ENCODE assay signal across 16 cellular contexts in the genomic region with DNA sequence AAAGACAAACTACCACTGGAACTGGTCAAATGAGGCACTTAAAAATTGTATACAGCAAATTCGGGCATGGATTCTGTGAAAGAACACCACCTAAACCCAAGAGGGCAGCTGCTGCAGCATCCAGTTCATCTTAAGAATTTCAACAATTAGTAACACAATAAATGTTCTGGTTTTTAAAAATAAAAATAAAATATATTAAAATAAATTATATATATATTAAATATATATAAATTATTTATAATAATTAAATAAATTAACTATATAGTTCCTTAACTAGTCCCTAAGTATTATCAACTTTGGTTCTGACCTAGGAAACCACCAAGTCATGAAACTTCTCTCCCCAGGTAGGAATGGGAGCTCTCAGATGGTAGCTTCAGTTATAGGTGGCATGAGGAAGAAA. TPM values are rescaled to one million over a fixed set of nuclear protein-coding genes. Genes with fewer than 3 reads are reported as not detected.
DNase-seq lines count a peak whose midpoint lies in the region; ATAC-seq and TF ChIP-seq lines count a peak whose summit lies in the region.
"Had no signal": no experiment of that assay in that cellular context is flagged by ENCODE, and none has a peak within 500 bp of the region (broad histone marks: within the 10 kb centered on the region; RNA-seq: fewer than 3 reads in every experiment).

No MANE protein-coding gene starts in this region.

- TF ChIP-seq CTCF in WTC11 (IDR thresholded peaks at IDR 0.05) = no peak

- no peaks in the 10 kb centered on the region for H3K9me3 Mint-ChIP-seq in WTC11
- H3K9me3 Mint-ChIP-seq: CD14-positive monocyte; CD8-positive, alpha-beta memory T cell; HFFc6 had no signal

- no peak overlapping the region for H3K27ac Mint-ChIP-seq in WTC11
- H3K27ac Mint-ChIP-seq: HFFc6 had no signal

- CTCF ChIA-PET in WTC11 (lab: Charles Lee) = interaction anchor here (1.1 kb wide), 1 partner anchor 12 kb away, joined by 4 read pairs; no protein-coding TSS in a partner anchor

- no peak overlapping the region for H3K4me3 Mint-ChIP-seq in WTC11
- H3K4me3 Mint-ChIP-seq: CD14-positive monocyte, HFFc6 had no signal

- ATAC-seq in WTC11 = no peak
- no peak for ATAC-seq in GM19351 (IDR thresholded peaks at IDR 0.05; ENCODE audit: unreplicated experiment)

- H3K36me3 ChIP-seq in mucosa of rectum (ENCODE audit: control insufficient read depth in 2 of 2, insufficient read depth in 2 of 2, low read length in 2 of 2) = no peaks in the 10 kb centered on the region

- no peaks in the 10 kb centered on the region for H3K27me3 ChIP-seq in mucosa of rectum (ENCODE audit: control insufficient read depth in 2 of 2, insufficient read depth in 2 of 2, low read length in 2 of 2)

- no peak overlapping the region for H3K9ac ChIP-seq in mucosa of rectum (ENCODE audit: low read depth in 1 of 2, low read length in 2 of 2)

- no peaks in the 10 kb centered on the region for H3K36me3 Mint-ChIP-seq in WTC11
- H3K36me3 Mint-ChIP-seq: CD14-positive monocyte had no signal

- no peak overlapping the region for H3K4me3 ChIP-seq in mucosa of rectum (ENCODE audit: low read length in 2 of 2)

- peaks cover 25 to 31% of the 10 kb centered on the region in 2 donors for H3K4me1 ChIP-seq in mucosa of rectum (ENCODE audit: control insufficient read depth in 2 of 2, insufficient read depth in 2 of 2, low read length in 2 of 2)

- POLR2A ChIA-PET in WTC11 (lab: Charles Lee) = no interaction called here

- H3K4me1 Mint-ChIP-seq in WTC11 = peaks cover 26% of the 10 kb centered on the region

- H3K27ac ChIP-seq in caudate nucleus (ENCODE audit: low read depth, low read length) (peak overlapping the region; percentile 77), mucosa of rectum (ENCODE audit: low read depth in 2 of 2, low read length in 2 of 2) (peak overlapping the region; percentile 21 to 26)

- no peaks in the 10 kb centered on the region for H3K27me3 Mint-ChIP-seq in WTC11 (ENCODE audit: low read depth)
- H3K27me3 Mint-ChIP-seq: CD8-positive, alpha-beta memory T cell had no signal

- DNase-seq in WTC11 (ENCODE audit: low spot score) (no peak), caudate nucleus (lab: John Stamatoyannopoulos, UW) (no peak), middle frontal gyrus (ENCODE audit: extremely low spot score, low spot score) (no peak), NCI-H226 (no peak)
- DNase-seq: Caco-2; CD8-positive, alpha-beta memory T cell; DND-41; GDM1; HCEC 1CT; HFFc6 had no signal

- no peaks in the 10 kb centered on the region for H3K9me3 ChIP-seq in mucosa of rectum (ENCODE audit: control insufficient read depth in 2 of 2, low read length in 2 of 2)
- H3K9me3 ChIP-seq: Caco-2 had no signal

TF ChIP-seq in WTC11, 78 proteins besides CTCF, POLR2A, EP300 and RAD21:
- TF ChIP-seq ESRRA (CRISPR knock-in tag; IDR thresholded peaks at IDR 0.05; ENCODE audit: borderline replicate concordance) (no peak), HMGA2 (CRISPR knock-in tag; IDR thresholded peaks at IDR 0.05) (peak; percentile 93)
- TF ChIP-seq, protein P1, sequence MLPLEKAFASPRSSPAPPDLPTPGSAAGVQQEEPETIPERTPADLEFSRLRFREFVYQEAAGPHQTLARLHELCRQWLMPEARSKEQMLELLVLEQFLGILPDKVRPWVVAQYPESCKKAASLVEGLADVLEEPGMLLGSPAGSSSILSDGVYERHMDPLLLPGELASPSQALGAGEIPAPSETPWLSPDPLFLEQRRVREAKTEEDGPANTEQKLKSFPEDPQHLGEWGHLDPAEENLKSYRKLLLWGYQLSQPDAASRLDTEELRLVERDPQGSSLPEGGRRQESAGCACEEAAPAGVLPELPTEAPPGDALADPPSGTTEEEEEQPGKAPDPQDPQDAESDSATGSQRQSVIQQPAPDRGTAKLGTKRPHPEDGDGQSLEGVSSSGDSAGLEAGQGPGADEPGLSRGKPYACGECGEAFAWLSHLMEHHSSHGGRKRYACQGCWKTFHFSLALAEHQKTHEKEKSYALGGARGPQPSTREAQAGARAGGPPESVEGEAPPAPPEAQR (CRISPR knock-in tag; IDR thresholded peaks at IDR 0.05) = no peak

RNA-seq across cellular contexts. Expression of a gene that starts 13.4 kb away (rescaled TPM):
- 26.6 to 30.3 TPM (median 27.8 TPM) in 3 replicates for total RNA-seq in WTC11 (2021)

RNA-seq across cellular contexts. Expression of a gene that starts 42.8 kb away (rescaled TPM):
- 13.8 to 15.7 TPM (median 15.0 TPM) in 3 replicates for total RNA-seq in WTC11 (2021)

RNA-seq across cellular contexts. Expression of a gene that starts 44.5 kb away (rescaled TPM):
- total RNA-seq in WTC11 (2021) = not detected in 3 replicates
- total RNA-seq: A673, Caco-2, H1, HFFc6, HT1080 had no signal
